Comparison of ENCODE assay signal across 9 cellular contexts in genomic region chr10:125057158-125058001, GRCh38.
A peak's percentile ranks its signal among the peaks of the same experiment; 100 is the strongest.
DNase-seq lines count a peak whose midpoint lies in the region; ATAC-seq lines count a peak whose summit lies in the region.
"Had no signal": no experiment of that assay in that cellular context is flagged by ENCODE, and none has a peak within 500 bp of the region (broad histone marks: within the 10 kb centered on the region; RNA-seq: fewer than 3 reads in every experiment).

No MANE protein-coding gene starts in this region.

- peak; percentile 76 for ATAC-seq in Right ventricle myocardium inferior
- peak; percentile 70 for ATAC-seq in left ventricle myocardium superior

- DNase-seq in Right ventricle myocardium inferior (ENCODE audit: missing footprints) (peak; percentile 75), cardiac septum (ENCODE audit: low spot score) (no peak), amniotic epithelial cell (ENCODE audit: low read depth) (peak; percentile 93), left ventricle myocardium superior (peak; percentile 70), putamen (ENCODE audit: low spot score) (peak; percentile 96), NCI-H446 treated with DMSO at 0.1 percent for 48 hours (lab: John Stamatoyannopoulos, UW) (no peak), LoVo (ENCODE audit: low spot score) (no peak)
- no peak for DNase-seq in activated CD8-positive, alpha-beta memory T cell treated with anti-CD3 and anti-CD28 coated beads, Interleukin-2, amount 50 U/mL, for 48 hours
- DNase-seq: DND-41 had no signal

- intact Hi-C loops in Right ventricle myocardium inferior (cut with DNase I), result loop anchor here (5.0 kb wide), 1 partner anchor 140 kb away; no protein-coding TSS in a partner anchor
- intact Hi-C loops in cardiac septum (cut with DNase I), result loop anchor here (2.0 kb wide), 1 partner anchor 99 kb away; no protein-coding TSS in a partner anchor
- intact Hi-C loops in left ventricle myocardium superior (cut with micrococcal nuclease), result no loop called here

Comparison
In these comparisons a context has a peak if more than half of its experiments do, and no peak if none do; other contexts are left out.
1. DNase-seq: peak in Right ventricle myocardium inferior (single experiment), amniotic epithelial cell (single experiment), left ventricle myocardium superior (single experiment) and putamen (single experiment); none in cardiac septum (single experiment), NCI-H446 treated with DMSO at 0.1 percent for 48 hours (single experiment), LoVo (single experiment) and activated CD8-positive, alpha-beta memory T cell treated with anti-CD3 and anti-CD28 coated beads, Interleukin-2, amount 50 U/mL, for 48 hours (single experiment).